ENCODE assay signal across 1 cellular context in genomic region chr3:120442975-120443517, GRCh38.
TF ChIP-seq lines count a peak whose summit lies in the region.

No MANE protein-coding gene starts in this region.

TF ChIP-seq in A549, 52 proteins besides CTCF, POLR2A, EP300 and RAD21 (continued from another document):
- no peak for TF ChIP-seq REST (IDR thresholded peaks at IDR 0.05)
- TF ChIP-seq TP53 (CRISPR knock-in tag; IDR thresholded peaks at IDR 0.05) = no peak
- no peak for TF ChIP-seq SREBF2 (IDR thresholded peaks at IDR 0.05)
- no peak for TF ChIP-seq ZNF302 (CRISPR knock-in tag; IDR thresholded peaks at IDR 0.05)
- TF ChIP-seq NR3C1 (IDR thresholded peaks at IDR 0.05) = no peak
- TF ChIP-seq RCOR1 (IDR thresholded peaks at IDR 0.05; ENCODE audit: low read depth, low read length) = no peak
- TF ChIP-seq HOXB13 (CRISPR knock-in tag; IDR thresholded peaks at IDR 0.05; ENCODE audit: low read depth) = no peak
